17 cellular contexts compared by ENCODE assay signal in genomic region chr9:95605087-95605486, GRCh38.
DNase-seq lines count a peak whose midpoint lies in the region.
"Had no signal": no experiment of that assay in that cellular context is flagged by ENCODE, and none has a peak within 500 bp of the region (broad histone marks: within the 10 kb centered on the region; RNA-seq: fewer than 3 reads in every experiment).

No MANE protein-coding gene starts in this region.

- H3K4me3 ChIP-seq in HAP-1, result no peak overlapping the region
- H3K4me3 ChIP-seq in ectodermal cell (ENCODE audit: insufficient read depth, low read depth, low read length), result no peak overlapping the region
- H3K4me3 ChIP-seq: SJSA1 had no signal

- H3K36me3 ChIP-seq in HAP-1 (replicated peaks) (no peaks in the 10 kb centered on the region), ectodermal cell (ENCODE audit: control insufficient read depth, insufficient read depth, low read length) (no peaks in the 10 kb centered on the region)
- H3K36me3 ChIP-seq: SJSA1 had no signal

- peak; percentile 9 to 56 for DNase-seq in HAP-1 (ENCODE audit: low spot score in 2 of 2)
- DNase-seq in left kidney (ENCODE audit: low read depth, low spot score), result peak; percentile 65
- peak; percentile 20 for DNase-seq in retina
- no peak for DNase-seq in OCI-M2 (lab: John Stamatoyannopoulos, UW; ENCODE audit: unreplicated experiment)
- no peak for DNase-seq in COLO829 (ENCODE audit: low spot score)
- DNase-seq in C1 segment of cervical spinal cord (lab: John Stamatoyannopoulos, UW), result no peak
- DNase-seq: AML-193; CD4-positive, alpha-beta T cell; DMS79 treated with DMSO at 0.1 percent for 48 hours; GOT3; NCI-H1436 treated with DMSO at 0.1 percent for 48 hours; NCI-H2081 treated with DMSO at 0.1 percent for 48 hours; NCI-H226; NCI-H526; OCI-M1 had no signal

- H3K27ac ChIP-seq in ectodermal cell (ENCODE audit: insufficient read depth, low read depth, low read length, poor library complexity, severe bottlenecking), result peak overlapping the region; percentile 79
- H3K27ac ChIP-seq: SJSA1 had no signal

- no peaks in the 10 kb centered on the region for H3K9me3 ChIP-seq in HAP-1
- no peaks in the 10 kb centered on the region for H3K9me3 ChIP-seq in ectodermal cell (ENCODE audit: control insufficient read depth, low read length)
- H3K9me3 ChIP-seq: SJSA1 had no signal

- H3K27me3 ChIP-seq in HAP-1 (ENCODE audit: low read depth), result no peaks in the 10 kb centered on the region
- H3K27me3 ChIP-seq in ectodermal cell (ENCODE audit: control insufficient read depth, insufficient read depth, low read length, poor library complexity, severe bottlenecking), result peaks cover 6% of the 10 kb centered on the region
- H3K27me3 ChIP-seq: SJSA1 had no signal

- 47% methylated on average over 6 of the region's 6 CpGs for WGBS in ectodermal cell, 2 experiments

- H3K4me1 ChIP-seq in HAP-1 (peaks cover 26% of the 10 kb centered on the region), ectodermal cell (ENCODE audit: control insufficient read depth, insufficient read depth, low read length) (peaks cover 27% of the 10 kb centered on the region)
- H3K4me1 ChIP-seq: SJSA1 had no signal

- in situ Hi-C loops in HAP-1 (cut with MboI; ENCODE audit: low sequenced_read_pairs), result no loop called here

Comparison
In these comparisons a context has a peak if more than half of its experiments do, and no peak if none do; other contexts are left out.
1. DNase-seq: peak in HAP-1 (2 of 2), left kidney (single experiment) and retina (single experiment); none in OCI-M2 (single experiment), COLO829 (single experiment) and C1 segment of cervical spinal cord (0 of 14).